8 cellular contexts compared by ENCODE assay signal in genomic region chr3:51501833-51502561, GRCh38. TPM values are rescaled to one million over a fixed set of nuclear protein-coding genes. Genes with fewer than 3 reads are reported as not detected.
DNase-seq lines count a peak whose midpoint lies in the region; ATAC-seq and TF ChIP-seq lines count a peak whose summit lies in the region.

No MANE protein-coding gene starts in this region.

- H3K4me1 Mint-ChIP-seq in activated T-helper 17 cell treated with anti-CD3 and anti-CD28 coated beads, Interleukin-2, amount 50 U/mL, for 72 hours: peaks cover 5% of the 10 kb centered on the region

- H3K27ac ChIP-seq in neuronal stem cell (replicated peaks; ENCODE audit: low read length) (no peak overlapping the region), stomach (peak overlapping the region in 1 of 5 donors; percentile 99)

- H3K36me3 Mint-ChIP-seq in activated T-helper 17 cell treated with anti-CD3 and anti-CD28 coated beads, Interleukin-2, amount 50 U/mL, for 72 hours (ENCODE audit: low read depth): peaks cover 18% of the 10 kb centered on the region

- peaks cover 0 to 3% of the 10 kb centered on the region in 2 donors for H3K36me3 ChIP-seq in neuronal stem cell (replicated peaks in 1 of 2; ENCODE audit: control insufficient read depth in 2 of 2, insufficient read depth in 2 of 2, low read length in 2 of 2)
- no peaks in the 10 kb centered on the region for H3K36me3 ChIP-seq in stomach

- no peaks in the 10 kb centered on the region for H3K27me3 ChIP-seq in neuronal stem cell (ENCODE audit: control insufficient read depth in 3 of 3, insufficient read depth in 3 of 3, low read depth in 1 of 3, low read length in 3 of 3)
- no peaks in the 10 kb centered on the region for H3K27me3 ChIP-seq in stomach

- H2BK120ac ChIP-seq in neuronal stem cell (ENCODE audit: low read depth, low read length): no peak overlapping the region

- no peak for TF ChIP-seq POLR2A in stomach (IDR thresholded peaks at IDR 0.05)

- TF ChIP-seq CTCF in stomach (IDR thresholded peaks at IDR 0.05): peak in 5 of 7 experiments; percentile 79 to 97 (median 93)

- H3K4me3 ChIP-seq in neuronal stem cell (ENCODE audit: low read length in 2 of 2): no peak overlapping the region
- H3K4me3 ChIP-seq in stomach: no peak overlapping the region

- no peaks in the 10 kb centered on the region for H3K9me3 ChIP-seq in neuronal stem cell (replicated peaks in 1 of 2; ENCODE audit: control insufficient read depth in 2 of 2, insufficient read depth in 1 of 2, low read depth in 1 of 2, low read length in 2 of 2)
- no peaks in the 10 kb centered on the region for H3K9me3 ChIP-seq in stomach

- H3K23ac ChIP-seq in neuronal stem cell (ENCODE audit: low read depth, low read length, poor library complexity): no peak overlapping the region

- DNase-seq in GDM1 (lab: John Stamatoyannopoulos, UW): peak; percentile 64
- peak in 67 of 76 experiments; percentile 1 to 80 (median 51) for DNase-seq in HUDEP-2 (lab: John Stamatoyannopoulos, UW; ENCODE audit: unreplicated experiment in 76 of 76)
- DNase-seq in RKO (ENCODE audit: low spot score): peak; percentile 79
- peak; percentile 75 for DNase-seq in fibroblast of the conjunctiva (ENCODE audit: low read depth)
- peak; percentile 80 for DNase-seq in neuronal stem cell (ENCODE audit: low spot score)
- DNase-seq in stomach: peak; percentile 83

- H3K4me1 ChIP-seq in neuronal stem cell (ENCODE audit: control insufficient read depth in 2 of 2, insufficient read depth in 1 of 2, low read depth in 1 of 2, low read length in 2 of 2): peaks cover 0 to 6% of the 10 kb centered on the region in 2 donors
- peaks cover 0 to 28% (median 15%) of the 10 kb centered on the region in 4 donors for H3K4me1 ChIP-seq in stomach

- no peak for ATAC-seq in activated T-helper 17 cell treated with anti-CD3 and anti-CD28 coated beads, Interleukin-2, amount 50 U/mL, for 72 hours (replicated peaks)
- ATAC-seq in HG02571 (IDR thresholded peaks at IDR 0.05; ENCODE audit: unreplicated experiment): no peak

- no peak overlapping the region for H4K91ac ChIP-seq in neuronal stem cell (ENCODE audit: low read depth, low read length, poor library complexity)

- H3K4ac ChIP-seq in neuronal stem cell (ENCODE audit: low read length): no peak overlapping the region

- no peak for TF ChIP-seq EP300 in stomach (IDR thresholded peaks at IDR 0.05)

- no peak overlapping the region for H3K14ac ChIP-seq in neuronal stem cell (ENCODE audit: low read length)

- H2BK15ac ChIP-seq in neuronal stem cell (ENCODE audit: low read length): no peak overlapping the region

- no peak overlapping the region for H2BK12ac ChIP-seq in neuronal stem cell (ENCODE audit: low read length)

- H3K9me3 Mint-ChIP-seq in activated T-helper 17 cell treated with anti-CD3 and anti-CD28 coated beads, Interleukin-2, amount 50 U/mL, for 72 hours: no peaks in the 10 kb centered on the region

- no CpG with 5 or more reads among the region's 6 CpGs for WGBS in neuronal stem cell (ENCODE audit: extremely low coverage in 2 of 2, insufficient read length in 2 of 2, insufficient replicate concordance in 1 of 2), 2 donors
- WGBS in stomach, 5 donors: 6 to 13% (median 11%) methylated on average over 5 to 6 of the region's 6 CpGs

- no peak overlapping the region for H3K4me2 ChIP-seq in neuronal stem cell (ENCODE audit: insufficient read depth, low read length, poor library complexity, severe bottlenecking)

- H3K4me3 Mint-ChIP-seq in activated T-helper 17 cell treated with anti-CD3 and anti-CD28 coated beads, Interleukin-2, amount 50 U/mL, for 72 hours: peak overlapping the region; percentile 98

- H3K27ac Mint-ChIP-seq in activated T-helper 17 cell treated with anti-CD3 and anti-CD28 coated beads, Interleukin-2, amount 50 U/mL, for 72 hours: peak overlapping the region; percentile 88

- no peaks in the 10 kb centered on the region for H3K27me3 Mint-ChIP-seq in activated T-helper 17 cell treated with anti-CD3 and anti-CD28 coated beads, Interleukin-2, amount 50 U/mL, for 72 hours

- no peaks in the 10 kb centered on the region for H3K79me1 ChIP-seq in neuronal stem cell (ENCODE audit: low read depth, low read length)

- H4K8ac ChIP-seq in neuronal stem cell (ENCODE audit: low read depth, low read length): no peak overlapping the region

- H2BK5ac ChIP-seq in neuronal stem cell (ENCODE audit: low read length): no peak overlapping the region

- no peak overlapping the region for H3K18ac ChIP-seq in neuronal stem cell (ENCODE audit: low read length)

- intact Hi-C loops in stomach (cut with DNase I; ENCODE audit: low total_unique reads): loop anchor here (5.0 kb wide), 3 partner anchors 165 to 295 kb away; no protein-coding TSS in a partner anchor

- H3K9ac ChIP-seq in neuronal stem cell (ENCODE audit: low read depth, low read length, poor library complexity): no peak overlapping the region

- peak overlapping the region; percentile 81 for H2AFZ ChIP-seq in neuronal stem cell (ENCODE audit: low read length)

- H2AK5ac ChIP-seq in neuronal stem cell (ENCODE audit: low read depth, low read length): no peak overlapping the region

RNA-seq across cellular contexts. Expression of gene DCAF1, which starts 2.2 kb away (rescaled TPM):
- 10 to 100 TPM; 29.3 to 39.2 TPM for total RNA-seq in activated T-helper 17 cell treated with anti-CD3 and anti-CD28 coated beads, Interleukin-2, amount 50 U/mL, for 72 hours
- polyA plus RNA-seq in neuronal stem cell (2013, experiment 1 of 2): 10.8 TPM
- 10.8 TPM for polyA plus RNA-seq in neuronal stem cell (2013, experiment 2 of 2)
- total RNA-seq in stomach: 10 to 100 TPM in 4 of 5 donors, 1 to 10 TPM in 1; 8.4 to 25.5 (median 15.2) TPM
- 1 to 10 TPM; 4.3 to 5.9 (median 5.1) TPM for polyA plus RNA-seq in stomach

RNA-seq across cellular contexts. Expression of gene RAD54L2, which starts 36.5 kb away (rescaled TPM):
- 10 to 100 TPM; 15.3 to 26.8 TPM for total RNA-seq in activated T-helper 17 cell treated with anti-CD3 and anti-CD28 coated beads, Interleukin-2, amount 50 U/mL, for 72 hours
- polyA plus RNA-seq in neuronal stem cell (2013, experiment 1 of 2): 12.2 TPM
- 11.9 TPM for polyA plus RNA-seq in neuronal stem cell (2013, experiment 2 of 2)
- 10 to 100 TPM in 4 of 5 donors, 1 to 10 TPM in 1; 2.3 to 46.0 (median 27.4) TPM for total RNA-seq in stomach
- 1 to 10 TPM; 1.5 to 3.9 (median 1.6) TPM for polyA plus RNA-seq in stomach
